8 cellular contexts compared by ENCODE assay signal in genomic region chr10:106795619-106796018, GRCh38.
DNase-seq lines count a peak whose midpoint lies in the region; ATAC-seq, FAIRE-seq and TF ChIP-seq lines count a peak whose summit lies in the region.

No MANE protein-coding gene starts in this region.

- H3K9me3 ChIP-seq in Karpas-422 (ENCODE audit: low read length) (peaks cover 4% of the 10 kb centered on the region; the same call in 1 of the 2 replicates), pancreas (no peaks in the 10 kb centered on the region)

- 8 to 14% methylated on average over 4 of the region's 4 CpGs for WGBS in pancreas, 2 donors

- peak; percentile 20 for DNase-seq in GM18507 (ENCODE audit: extremely low spot score, insufficient read length, low read depth)
- peak; percentile 65 for DNase-seq in Karpas-422
- DNase-seq in chondrocyte (ENCODE audit: low spot score) = no peak
- no peak for DNase-seq in pancreas
- no peak for DNase-seq in NCI-H2196 (lab: John Stamatoyannopoulos, UW; ENCODE audit: unreplicated experiment)
- DNase-seq in GOT3 (lab: John Stamatoyannopoulos, UW) = no peak
- no peak for DNase-seq in NK-92 treated with Interleukin-12 subunit alpha and Interleukin-12 subunit beta, amount 100 ng/mL, for 24 hours (lab: John Stamatoyannopoulos, UW)

- intact Hi-C loops in pancreas (cut with DNase I) = no loop called here

- no peaks in the 10 kb centered on the region for H4K20me1 ChIP-seq in Karpas-422 (ENCODE audit: insufficient read depth, low read depth, low read length)

- no peaks in the 10 kb centered on the region for H3K36me3 Mint-ChIP-seq in chondrocyte (ENCODE audit: low read depth)

- H3K4me1 ChIP-seq in Karpas-422 (ENCODE audit: low read length) (no peaks in the 10 kb centered on the region), pancreas (no peaks in the 10 kb centered on the region)

- H3K9me3 Mint-ChIP-seq in chondrocyte (ENCODE audit: low read depth) = peaks cover 2% of the 10 kb centered on the region

- H3K36me3 ChIP-seq in Karpas-422 (ENCODE audit: insufficient read depth, low read length) = no peaks in the 10 kb centered on the region
- H3K36me3 ChIP-seq in pancreas = no peaks in the 10 kb centered on the region

- peak; percentile 80 for FAIRE-seq in GM18507 (lab: Jason Lieb, UNC)
- FAIRE-seq in pancreas (lab: Jason Lieb, UNC) = no peak

- peaks cover 13% of the 10 kb centered on the region for H3K4me1 Mint-ChIP-seq in chondrocyte (ENCODE audit: low read depth)

- H2AFZ ChIP-seq in Karpas-422 (ENCODE audit: low read length) = no peak overlapping the region

- H3K4me3 ChIP-seq in Karpas-422 (ENCODE audit: low read length) (no peak overlapping the region), pancreas (no peak overlapping the region)

- no peak overlapping the region for H3K27ac Mint-ChIP-seq in chondrocyte (ENCODE audit: unreplicated experiment)

- no peak overlapping the region for H3K4me3 Mint-ChIP-seq in chondrocyte (ENCODE audit: unreplicated experiment)

- H3K27me3 Mint-ChIP-seq in chondrocyte (ENCODE audit: low read depth) = peaks cover 6% of the 10 kb centered on the region

- peak; percentile 85 for ATAC-seq in GM21825 (IDR thresholded peaks at IDR 0.05; ENCODE audit: unreplicated experiment)
- peak in 3 of 4 donors; percentile 55 to 74 (median 65) for ATAC-seq in pancreas

- no peaks in the 10 kb centered on the region for H3K9me2 ChIP-seq in Karpas-422 (replicated peaks; ENCODE audit: insufficient read depth, low read length)

- no peaks in the 10 kb centered on the region for H3K27me3 ChIP-seq in Karpas-422 (ENCODE audit: low read length)
- H3K27me3 ChIP-seq in pancreas = no peaks in the 10 kb centered on the region

- H3K9ac ChIP-seq in Karpas-422 (ENCODE audit: low read length) = no peak overlapping the region

- no peak overlapping the region for H3K4me2 ChIP-seq in Karpas-422 (ENCODE audit: low read depth, low read length, poor library complexity, severe bottlenecking)

- no peak overlapping the region for H3K27ac ChIP-seq in Karpas-422 (ENCODE audit: low read length)
- no peak overlapping the region for H3K27ac ChIP-seq in pancreas

- TF ChIP-seq CTCF in chondrocyte (IDR thresholded peaks at IDR 0.05) (peak; percentile 69), pancreas (IDR thresholded peaks at IDR 0.05) (peak in 1 of 4 donors; percentile 16)

- H3K79me2 ChIP-seq in Karpas-422 (ENCODE audit: low read length) = no peaks in the 10 kb centered on the region

Comparison
In these comparisons a context has a peak if more than half of its experiments do, and no peak if none do; other contexts are left out.
1. DNase-seq: peak in GM18507 (single experiment) and Karpas-422 (single experiment); none in chondrocyte (single experiment), pancreas (0 of 6), NCI-H2196 (single experiment), GOT3 (single experiment) and NK-92 treated with Interleukin-12 subunit alpha and Interleukin-12 subunit beta, amount 100 ng/mL, for 24 hours (single experiment).